ENCODE assay signal across 24 cellular contexts in the genomic region with DNA sequence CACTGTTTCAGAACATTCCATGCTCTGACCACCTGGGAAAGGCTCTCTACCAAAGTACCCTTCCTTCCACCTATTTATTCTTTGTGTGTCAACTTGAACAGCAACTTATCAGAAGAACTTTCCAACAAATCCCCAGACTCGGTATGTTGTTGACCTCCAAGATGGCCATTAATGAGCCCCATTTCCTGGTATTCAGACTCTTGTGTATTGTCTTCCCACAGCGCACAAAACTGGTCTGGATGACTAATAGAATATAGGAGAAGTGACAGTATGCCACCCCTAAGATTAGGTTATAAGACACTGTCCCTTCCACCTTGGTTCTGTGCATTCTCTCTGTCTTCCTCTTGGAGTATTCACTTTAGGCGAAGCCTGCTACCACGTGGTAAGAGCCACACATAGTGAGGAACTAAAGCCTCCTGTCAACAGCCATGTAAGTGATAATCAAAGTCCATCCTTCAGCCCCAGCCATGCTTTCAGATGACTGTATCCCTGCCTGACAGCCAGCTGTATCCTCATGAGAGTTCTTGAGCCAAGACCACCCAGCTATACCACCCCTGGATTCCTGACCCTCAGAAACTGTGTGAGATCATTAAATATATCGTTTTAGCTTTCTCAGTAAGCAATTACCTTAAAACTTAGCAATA.
DNase-seq lines count a peak whose midpoint lies in the region; ATAC-seq, FAIRE-seq and TF ChIP-seq lines count a peak whose summit lies in the region.
"Had no signal": no experiment of that assay in that cellular context is flagged by ENCODE, and none has a peak within 500 bp of the region (broad histone marks: within the 10 kb centered on the region; RNA-seq: fewer than 3 reads in every experiment).

No MANE protein-coding gene starts in this region.

- peak overlapping the region; percentile 83 for H3K23ac ChIP-seq in trophoblast cell (ENCODE audit: low read length)

- H3K27ac ChIP-seq in heart left ventricle (no peak overlapping the region), K562 (ENCODE audit: extremely low read depth, low read depth, low read length) (no peak overlapping the region), endothelial cell of umbilical vein (ENCODE audit: insufficient read depth, low read depth, low read length) (no peak overlapping the region), trophoblast cell (ENCODE audit: low read depth, low read length) (no peak overlapping the region), pancreas (no peak overlapping the region)
- H3K27ac ChIP-seq: A549 had no signal

- in situ Hi-C loops in K562 (cut with MboI), result no loop called here

- H4K8ac ChIP-seq in trophoblast cell (ENCODE audit: low read depth, low read length), result no peak overlapping the region

- no TSS peak for BruUV-seq in K562 (replicated peaks; lab: Mats Ljungman, UMichigan)
- BruUV-seq in endothelial cell of umbilical vein (replicated peaks; lab: Mats Ljungman, UMichigan), result no TSS peak

- H3K9me3 ChIP-seq in heart left ventricle, result no peaks in the 10 kb centered on the region
- no peaks in the 10 kb centered on the region for H3K9me3 ChIP-seq in K562 (replicated peaks; ENCODE audit: control insufficient read depth, insufficient read depth, low read depth, low read length)
- H3K9me3 ChIP-seq in endothelial cell of umbilical vein (replicated peaks; ENCODE audit: control insufficient read depth, insufficient read depth, low read length), result no peaks in the 10 kb centered on the region
- H3K9me3 ChIP-seq in trophoblast cell (ENCODE audit: insufficient read depth, low read depth, low read length), result no peaks in the 10 kb centered on the region
- H3K9me3 ChIP-seq in pancreas, result no peaks in the 10 kb centered on the region
- H3K9me3 ChIP-seq: A549, BE2C had no signal

- H3K36me3 ChIP-seq in heart left ventricle (no peaks in the 10 kb centered on the region), K562 (ENCODE audit: control insufficient read depth, insufficient read depth, low read length) (no peaks in the 10 kb centered on the region; the same call in 2 of the 3 replicates), endothelial cell of umbilical vein (ENCODE audit: control insufficient read depth in 2 of 2, extremely low read depth in 1 of 2, insufficient read depth in 2 of 2, low read length in 2 of 2) (no peaks in the 10 kb centered on the region), trophoblast cell (ENCODE audit: control insufficient read depth in 1 of 2, insufficient read depth in 2 of 2, low read length in 2 of 2) (no peaks in the 10 kb centered on the region), pancreas (no peaks in the 10 kb centered on the region)
- H3K36me3 ChIP-seq: BE2C had no signal

- H3K4me3 ChIP-seq in heart left ventricle (no peak overlapping the region), K562 (no peak overlapping the region), endothelial cell of umbilical vein (replicated peaks in 1 of 3; ENCODE audit: insufficient read depth in 1 of 3, low read depth in 1 of 3, low read length in 3 of 3) (no peak overlapping the region), trophoblast cell (ENCODE audit: low read depth, low read length) (no peak overlapping the region), pancreas (no peak overlapping the region)
- H3K4me3 ChIP-seq: A549; BLaER1 treated with 17β-estradiol and CSF1 and Interleukin-3, amounts not matched to agents 10 nM and 100 nM; GM12878; GM23338 had no signal

- H3K4me1 ChIP-seq in heart left ventricle (peaks cover 0 to 45% (median 10%) of the 10 kb centered on the region in 12 donors), K562 (replicated peaks in 1 of 2; ENCODE audit: control insufficient read depth in 2 of 2, insufficient read depth in 2 of 2, low read length in 2 of 2) (peaks cover 0 to 12% of the 10 kb centered on the region in 2 experiments; a peak in 3 of 5 replicates), endothelial cell of umbilical vein (ENCODE audit: control insufficient read depth, extremely low read depth, insufficient read depth, low read length) (peaks cover 3% of the 10 kb centered on the region), trophoblast cell (ENCODE audit: control insufficient read depth in 1 of 2, insufficient read depth in 2 of 2, low read length in 2 of 2) (no peaks in the 10 kb centered on the region), pancreas (no peaks in the 10 kb centered on the region)
- H3K4me1 ChIP-seq: A549 had no signal

- no peak overlapping the region for H3K14ac ChIP-seq in trophoblast cell (ENCODE audit: low read length)

- peaks cover 83% of the 10 kb centered on the region for H3K79me2 ChIP-seq in K562 (ENCODE audit: control insufficient read depth, insufficient read depth, low read length)
- no peaks in the 10 kb centered on the region for H3K79me2 ChIP-seq in endothelial cell of umbilical vein (ENCODE audit: control insufficient read depth, insufficient read depth, low read length)
- H3K79me2 ChIP-seq in trophoblast cell (ENCODE audit: control insufficient read depth, insufficient read depth, low read length, poor library complexity), result no peaks in the 10 kb centered on the region

- H3K9me1 ChIP-seq in K562 (ENCODE audit: control insufficient read depth, insufficient read depth, low read length) (no peaks in the 10 kb centered on the region), endothelial cell of umbilical vein (replicated peaks; ENCODE audit: control insufficient read depth, extremely low read depth, insufficient read depth, low read length) (no peaks in the 10 kb centered on the region)

- no peak overlapping the region for H4K12ac ChIP-seq in trophoblast cell (ENCODE audit: low read depth, low read length)

- no peak for TF ChIP-seq CTCF in heart left ventricle (IDR thresholded peaks at IDR 0.05)
- no peak for TF ChIP-seq CTCF in K562 (IDR thresholded peaks at IDR 0.05 in 2 of 3, conservative IDR thresholded peaks at IDR 0.05 in 1 of 3; ENCODE audit: insufficient read depth in 2 of 3, low read depth in 1 of 3, low read length in 3 of 3)
- TF ChIP-seq CTCF in endothelial cell of umbilical vein (IDR thresholded peaks at IDR 0.05; ENCODE audit: extremely low read depth in 1 of 2, insufficient read depth in 1 of 2, low read depth in 1 of 2, low read length in 2 of 2), result no peak
- TF ChIP-seq CTCF in pancreas (IDR thresholded peaks at IDR 0.05), result no peak

- no peak for TF ChIP-seq EP300 in K562 (IDR thresholded peaks at IDR 0.05; ENCODE audit: low read length)

- ATAC-seq in heart left ventricle (peak in 3 of 4 donors; percentile 14 to 27 (median 21)), K562 (peak; percentile 39; the same call in 2 of the 3 replicates), pancreas (no peak)
- ATAC-seq: A549, GM12878, GM23338, HCT116 had no signal

- peak overlapping the region; percentile 3; the same call in 1 of the 2 replicates for H2AFZ ChIP-seq in K562 (ENCODE audit: low read depth, low read length)
- H2AFZ ChIP-seq in endothelial cell of umbilical vein (ENCODE audit: low read depth, low read length), result no peak overlapping the region
- H2AFZ ChIP-seq in trophoblast cell (ENCODE audit: insufficient read depth, low read length, poor library complexity), result no peak overlapping the region
- H2AFZ ChIP-seq: GM23338 had no signal

- H2BK120ac ChIP-seq in trophoblast cell (ENCODE audit: insufficient read depth, low read length, poor library complexity), result no peak overlapping the region

- H2AK5ac ChIP-seq in trophoblast cell (ENCODE audit: low read length), result no peak overlapping the region

- no peaks in the 10 kb centered on the region for H3K79me1 ChIP-seq in trophoblast cell (ENCODE audit: low read length)

- no peak overlapping the region for H3K9ac ChIP-seq in K562 (ENCODE audit: insufficient read depth in 1 of 2, low read depth in 2 of 2, low read length in 2 of 2)
- H3K9ac ChIP-seq in endothelial cell of umbilical vein (replicated peaks; ENCODE audit: extremely low read depth, insufficient read depth, low read length), result no peak overlapping the region
- no peak overlapping the region for H3K9ac ChIP-seq in trophoblast cell (ENCODE audit: low read length)
- H3K9ac ChIP-seq: BLaER1 treated with 17β-estradiol and CSF1 and Interleukin-3, amounts not matched to agents 10 nM and 100 nM had no signal

- FAIRE-seq in K562 (lab: Jason Lieb, UNC) (peak; percentile 51), endothelial cell of umbilical vein (lab: Jason Lieb, UNC) (peak; percentile 4), GM19239 (lab: Jason Lieb, UNC) (no peak), pancreas (lab: Jason Lieb, UNC) (no peak)
- FAIRE-seq: A549, D721Med, GM12878 had no signal

- H3K27me3 ChIP-seq in heart left ventricle (no peaks in the 10 kb centered on the region), K562 (ENCODE audit: control insufficient read depth in 2 of 2, insufficient read depth in 2 of 2, low read length in 2 of 2) (no peaks in the 10 kb centered on the region), endothelial cell of umbilical vein (ENCODE audit: control insufficient read depth in 2 of 2, insufficient read depth in 2 of 2, low read length in 2 of 2) (no peaks in the 10 kb centered on the region), trophoblast cell (ENCODE audit: insufficient read depth, low read length) (no peaks in the 10 kb centered on the region), pancreas (no peaks in the 10 kb centered on the region)
- H3K27me3 ChIP-seq: BE2C; BLaER1 treated with 17β-estradiol and CSF1 and Interleukin-3, amounts not matched to agents 10 nM and 100 nM had no signal

- TF ChIP-seq RAD21 in K562 (CRISPR knock-in tag; conservative IDR thresholded peaks at IDR 0.05 in 1 of 2, IDR thresholded peaks at IDR 0.05 in 1 of 2), result no peak

- no peak overlapping the region for H4K91ac ChIP-seq in trophoblast cell (ENCODE audit: low read depth, low read length)

- CTCF ChIA-PET in K562 (lab: Yijun Ruan, JAX; ENCODE audit: low intra/inter-chr PET ratio), result no interaction called here
- CTCF ChIA-PET in endothelial cell of umbilical vein (lab: Charles Lee), result interaction anchor here (0.9 kb wide), 1 partner anchor 194 kb away, joined by 3 read pairs; no protein-coding TSS in a partner anchor

- POLR2A ChIA-PET in K562 (lab: Yijun Ruan, JAX) (interaction anchor here (0.7 to 0.9 kb wide), 2 partner anchors 10 to 142 kb away, joined by 3 read pairs; no protein-coding TSS in a partner anchor), endothelial cell of umbilical vein (lab: Charles Lee) (interaction anchor here (0.6 kb wide), 1 partner anchor 409 kb away, joined by 4 read pairs; no protein-coding TSS in a partner anchor)

- H2BK5ac ChIP-seq in trophoblast cell (ENCODE audit: low read depth, low read length, poor library complexity), result no peak overlapping the region

- dilution Hi-C loops in endothelial cell of umbilical vein (cut with MboI; ENCODE audit: extremely low pct_ligation_motif_present, low sequenced_read_pairs), result no loop called here

- H3K4me2 ChIP-seq in K562 (ENCODE audit: insufficient read depth, low read length) (no peak overlapping the region), endothelial cell of umbilical vein (ENCODE audit: insufficient read depth, low read length) (no peak overlapping the region), trophoblast cell (ENCODE audit: low read length) (no peak overlapping the region)
- H3K4me2 ChIP-seq: A549, GM23338 had no signal

- no peak for DNase-seq in heart left ventricle
- no peak for DNase-seq in cardiac septum (ENCODE audit: low spot score)
- DNase-seq in K562 (ENCODE audit: extremely low read depth in 1 of 4, low spot score in 3 of 4), result no peak
- DNase-seq in endothelial cell of umbilical vein (ENCODE audit: low read depth, low spot score), result peak; percentile 61
- no peak for DNase-seq in trophoblast cell
- DNase-seq in GM19239 (ENCODE audit: insufficient read length, low spot score), result no peak
- no peak for DNase-seq in pancreas
- DNase-seq: 8988T; ACHN; AML-193; BE2C; CD4-positive, alpha-beta T cell; CD8-positive, alpha-beta memory T cell; DMS 273 treated with DMSO at 0.1 percent for 48 hours; DMS79; EL; GDM1; H9 had no signal

- no peak overlapping the region for H3K4ac ChIP-seq in trophoblast cell (ENCODE audit: low read depth, low read length)

- no peaks in the 10 kb centered on the region for H4K20me1 ChIP-seq in K562 (replicated peaks; ENCODE audit: control insufficient read depth, insufficient read depth, low read length)
- H4K20me1 ChIP-seq in endothelial cell of umbilical vein (replicated peaks; ENCODE audit: control insufficient read depth, extremely low read depth, insufficient read depth, low read length), result peaks cover 2% of the 10 kb centered on the region
- H4K20me1 ChIP-seq: BLaER1 treated with 17β-estradiol and CSF1 and Interleukin-3, amounts not matched to agents 10 nM and 100 nM had no signal

- H2BK12ac ChIP-seq in trophoblast cell (ENCODE audit: low read length), result no peak overlapping the region

- WGBS in heart left ventricle, 4 donors, result 57 to 59% (median 59%) methylated on average over 5 of the region's 5 CpGs
- WGBS in K562 (ENCODE audit: insufficient coverage, low coverage, missing lambda C conversion rate), result 40% methylated on average over 5 of the region's 5 CpGs
- WGBS in trophoblast cell (ENCODE audit: extremely low coverage, insufficient coverage, insufficient read length), result no CpG with 5 or more reads among the region's 5 CpGs
- 85 to 86% methylated on average over 5 of the region's 5 CpGs for WGBS in pancreas, 2 donors

- intact Hi-C loops in heart left ventricle (cut with DNase I) (loop anchor here in 2 of 10 donors (5.0 to 10.0 kb wide), 2 partner anchors 75 to 178 kb away; no protein-coding TSS in a partner anchor), cardiac septum (cut with DNase I) (no loop called here), K562 (cut with micrococcal nuclease) (loop anchor here (10.0 kb wide), 1 partner anchor 102 kb away; no protein-coding TSS in a partner anchor), endothelial cell of umbilical vein (cut with micrococcal nuclease) (no loop called here), pancreas (cut with DNase I) (no loop called here)

- H3K18ac ChIP-seq in trophoblast cell (ENCODE audit: low read length), result no peak overlapping the region

- no peak for TF ChIP-seq POLR2A in heart left ventricle (IDR thresholded peaks at IDR 0.05)
- no peak for TF ChIP-seq POLR2A in K562 (conservative IDR thresholded peaks at IDR 0.05)
- TF ChIP-seq POLR2A in endothelial cell of umbilical vein (IDR thresholded peaks at IDR 0.05; ENCODE audit: low read depth, low read length), result no peak

Comparison
In these comparisons a context has a peak if more than half of its experiments do, and no peak if none do; other contexts are left out.
1. ATAC-seq: peak in heart left ventricle (3 of 4) and K562 (single experiment); none in pancreas (0 of 4).